ENCODE assay signal across 1 cellular context in the genomic region with DNA sequence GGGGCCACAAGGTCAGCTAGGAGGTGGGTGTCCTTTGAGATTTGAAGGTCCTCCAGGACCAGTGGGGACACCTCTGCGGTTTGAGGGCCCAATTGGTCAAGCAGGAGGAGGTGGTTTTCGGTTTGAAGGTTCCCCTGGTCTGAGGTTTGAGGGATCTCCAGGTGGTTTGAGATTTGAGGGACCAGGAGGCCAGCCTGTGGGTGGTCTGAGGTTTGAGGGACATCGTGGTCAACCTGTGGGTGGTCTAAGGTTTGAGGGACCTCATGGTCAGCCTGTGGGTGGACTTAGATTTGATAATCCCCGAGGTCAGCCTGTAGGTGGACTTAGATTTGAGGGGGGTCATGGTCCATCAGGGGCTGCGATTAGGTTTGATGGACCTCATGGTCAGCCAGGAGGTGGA.
TF ChIP-seq lines count a peak whose summit lies in the region.

No MANE protein-coding gene starts in this region.

TF ChIP-seq in K562, 482 proteins besides CTCF, POLR2A, EP300 and RAD21:
- TF ChIP-seq PML (IDR thresholded peaks at IDR 0.05; ENCODE audit: low read length) = 0 out of 2 replicates have a peak, but pooled peaks have one; percentile 9
- TF ChIP-seq HSF4 (CRISPR knock-in tag; IDR thresholded peaks at IDR 0.05; ENCODE audit: borderline replicate concordance) = no peak
- TF ChIP-seq, protein P1, sequence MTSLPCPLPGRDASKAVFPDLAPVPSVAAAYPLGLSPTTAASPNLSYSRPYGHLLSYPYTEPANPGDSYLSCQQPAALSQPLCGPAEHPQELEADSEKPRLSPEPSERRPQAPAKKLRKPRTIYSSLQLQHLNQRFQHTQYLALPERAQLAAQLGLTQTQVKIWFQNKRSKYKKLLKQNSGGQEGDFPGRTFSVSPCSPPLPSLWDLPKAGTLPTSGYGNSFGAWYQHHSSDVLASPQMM (CRISPR knock-in tag; IDR thresholded peaks at IDR 0.05) = no peak
- TF ChIP-seq SRSF7 (optimal IDR thresholded peaks at IDR 0.05; ENCODE audit: low read depth, low read length) = no peak
TF ChIP-seq in K562: peak in this region for 1.
